Comparison of ENCODE assay signal across 8 cellular contexts in the genomic region with DNA sequence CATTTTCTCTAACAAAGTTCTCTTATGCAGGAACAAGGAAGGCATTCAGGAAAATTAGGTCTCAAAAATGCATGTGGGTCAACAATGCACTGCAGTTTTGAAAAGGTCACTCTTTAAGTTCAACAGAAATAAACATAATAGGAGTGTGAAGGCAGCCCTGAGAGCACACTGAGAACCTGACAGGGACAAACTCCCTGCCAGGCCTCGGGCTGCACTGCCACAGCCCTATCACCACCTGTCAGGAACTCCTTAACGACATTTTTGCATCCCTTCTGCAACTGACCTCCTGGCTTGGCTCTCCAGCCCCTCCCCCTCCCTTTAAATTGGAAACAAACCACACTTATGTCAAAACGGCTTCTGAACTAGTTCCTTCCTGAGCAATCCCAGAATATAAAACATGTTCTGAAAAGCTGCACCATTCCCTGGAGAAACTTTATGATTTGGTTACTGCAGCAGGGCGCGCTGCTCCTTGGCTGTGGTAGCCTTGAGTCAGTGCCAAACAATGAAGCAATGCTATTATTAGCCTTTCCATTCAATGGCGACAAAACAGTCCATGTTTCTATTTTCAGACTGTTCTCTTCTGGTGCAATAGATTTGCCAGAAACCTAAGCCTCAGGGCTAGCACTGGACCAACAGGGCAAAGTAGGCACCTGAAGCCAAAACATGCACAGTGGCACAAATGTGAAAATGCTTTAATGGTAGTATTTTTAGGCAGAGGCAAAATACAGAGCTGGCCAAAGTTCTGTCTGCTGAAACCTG.
A peak's percentile ranks its signal among the peaks of the same experiment; 100 is the strongest.
DNase-seq lines count a peak whose midpoint lies in the region; ATAC-seq and TF ChIP-seq lines count a peak whose summit lies in the region.

No MANE protein-coding gene starts in this region.

- no peak overlapping the region for H3K4me3 Mint-ChIP-seq in effector memory CD8-positive, alpha-beta T cell

- H3K9me3 Mint-ChIP-seq in effector memory CD8-positive, alpha-beta T cell: peaks cover 0 to 10% of the 10 kb centered on the region in 2 donors

- DNase-seq in COLO829 (ENCODE audit: low spot score) (peak; percentile 36), NCI-H2081 (lab: John Stamatoyannopoulos, UW) (peak; percentile 67 to 86), brain pericyte (ENCODE audit: low read depth, low spot score) (peak; percentile 59), kidney epithelial cell (ENCODE audit: low read depth) (peak; percentile 31), NAMALWA (ENCODE audit: low spot score) (no peak)
- no peak for DNase-seq in effector memory CD8-positive, alpha-beta T cell

- H3K9ac ChIP-seq in subcutaneous abdominal adipose tissue (ENCODE audit: low read length in 5 of 5): no peak overlapping the region

- peak overlapping the region; percentile 84 for H3K27ac ChIP-seq in subcutaneous abdominal adipose tissue (ENCODE audit: low read depth, low read length)

- no peaks in the 10 kb centered on the region for H3K9me3 ChIP-seq in subcutaneous abdominal adipose tissue (ENCODE audit: control insufficient read depth in 5 of 5, low read length in 5 of 5)

- TF ChIP-seq CTCF in kidney epithelial cell (IDR thresholded peaks at IDR 0.05; ENCODE audit: insufficient read depth, low read length, poor library complexity, severe bottlenecking): no peak

- H3K27me3 ChIP-seq in kidney epithelial cell (ENCODE audit: control insufficient read depth, insufficient read depth, low read length): no peaks in the 10 kb centered on the region
- H3K27me3 ChIP-seq in subcutaneous abdominal adipose tissue (ENCODE audit: control insufficient read depth in 5 of 5, insufficient read depth in 4 of 5, low read length in 5 of 5): no peaks in the 10 kb centered on the region

- ATAC-seq in effector memory CD8-positive, alpha-beta T cell (replicated peaks): no peak
- no peak for ATAC-seq in GM21723 (IDR thresholded peaks at IDR 0.05; ENCODE audit: unreplicated experiment)

- no peaks in the 10 kb centered on the region for H3K4me1 Mint-ChIP-seq in effector memory CD8-positive, alpha-beta T cell (ENCODE audit: low read depth in 2 of 2)

- H3K27me3 Mint-ChIP-seq in effector memory CD8-positive, alpha-beta T cell: no peaks in the 10 kb centered on the region

- no peak overlapping the region for H3K4me3 ChIP-seq in kidney epithelial cell (ENCODE audit: low read depth, low read length)
- H3K4me3 ChIP-seq in subcutaneous abdominal adipose tissue (ENCODE audit: low read depth in 1 of 5, low read length in 5 of 5): peak overlapping the region in 1 of 5 donors; percentile 12

- H3K36me3 ChIP-seq in kidney epithelial cell (ENCODE audit: control insufficient read depth, insufficient read depth, low read length): no peaks in the 10 kb centered on the region
- H3K36me3 ChIP-seq in subcutaneous abdominal adipose tissue (ENCODE audit: control insufficient read depth in 5 of 5, insufficient read depth in 5 of 5, low read length in 5 of 5): no peaks in the 10 kb centered on the region

- no peaks in the 10 kb centered on the region for H3K36me3 Mint-ChIP-seq in effector memory CD8-positive, alpha-beta T cell (ENCODE audit: insufficient read depth)

- H3K4me1 ChIP-seq in subcutaneous abdominal adipose tissue (ENCODE audit: control insufficient read depth in 5 of 5, insufficient read depth in 5 of 5, low read length in 5 of 5): peaks cover 11 to 39% (median 37%) of the 10 kb centered on the region in 5 donors

- H3K27ac Mint-ChIP-seq in effector memory CD8-positive, alpha-beta T cell: no peak overlapping the region

Comparison
In these comparisons a context has a peak if more than half of its experiments do, and no peak if none do; other contexts are left out.
1. DNase-seq: peak in COLO829 (single experiment), NCI-H2081 (2 of 2), brain pericyte (single experiment) and kidney epithelial cell (single experiment); none in effector memory CD8-positive, alpha-beta T cell (0 of 3) and NAMALWA (single experiment).